Comparison of ENCODE assay signal across 8 cellular contexts in genomic region chr5:14871084-14871572, GRCh38. TPM values are rescaled to one million over a fixed set of nuclear protein-coding genes. Genes with fewer than 3 reads are reported as not detected.
DNase-seq lines count a peak whose midpoint lies in the region; ATAC-seq and TF ChIP-seq lines count a peak whose summit lies in the region.

No MANE protein-coding gene starts in this region.

- DNase-seq in Daoy (ENCODE audit: low read depth), result peak; percentile 18
- DNase-seq in Karpas-422, result no peak
- peak; percentile 19 for DNase-seq in activated T-helper 1 cell treated with Interleukin-2 at 50 U/mL for 16 hours (ENCODE audit: low read depth)
- peak; percentile 85 for DNase-seq in posterior vena cava (ENCODE audit: low spot score)
- DNase-seq in NCI-H1436 (lab: John Stamatoyannopoulos, UW), result no peak
- no peak for DNase-seq in NCI-H1048 (lab: John Stamatoyannopoulos, UW)

- peak overlapping the region; percentile 41 for H3K4me2 ChIP-seq in Karpas-422 (ENCODE audit: low read depth, low read length, poor library complexity, severe bottlenecking)

- H3K36me3 ChIP-seq in Karpas-422 (ENCODE audit: insufficient read depth, low read length) (no peaks in the 10 kb centered on the region), gastroesophageal sphincter (no peaks in the 10 kb centered on the region)

- WGBS in gastroesophageal sphincter (ENCODE audit: low coverage in 1 of 2), 2 donors, result 0% methylated on average over 1 of the region's 37 CpGs; no CpG with 5 or more reads in 1 of the 2 donors

- no peak for TF ChIP-seq CTCF in gastroesophageal sphincter (IDR thresholded peaks at IDR 0.05)

- H2AFZ ChIP-seq in Karpas-422 (ENCODE audit: low read length), result no peak overlapping the region

- H3K4me1 ChIP-seq in Karpas-422 (ENCODE audit: low read length) (peaks cover 21% of the 10 kb centered on the region), gastroesophageal sphincter (peaks cover 0 to 33% (median 0%) of the 10 kb centered on the region in 3 donors)

- no peak for TF ChIP-seq EP300 in gastroesophageal sphincter (IDR thresholded peaks at IDR 0.05)

- H3K4me3 ChIP-seq in Karpas-422 (ENCODE audit: low read length) (peak overlapping the region; percentile 38; the same call in 1 of the 2 replicates), gastroesophageal sphincter (peak overlapping the region; percentile 95 to 96)

- no peaks in the 10 kb centered on the region for H3K79me2 ChIP-seq in Karpas-422 (ENCODE audit: low read length)

- H3K27me3 ChIP-seq in Karpas-422 (ENCODE audit: low read length) (no peaks in the 10 kb centered on the region), gastroesophageal sphincter (no peaks in the 10 kb centered on the region)

- intact Hi-C loops in posterior vena cava (cut with DNase I), result loop anchor here in 1 of 2 donors (10.0 kb wide), 1 partner anchor 134 kb away; no protein-coding TSS in a partner anchor

- no peak for TF ChIP-seq POLR2A in gastroesophageal sphincter (IDR thresholded peaks at IDR 0.05)

- H3K9me3 ChIP-seq in Karpas-422 (ENCODE audit: low read length) (no peaks in the 10 kb centered on the region), gastroesophageal sphincter (no peaks in the 10 kb centered on the region)

- H3K9me2 ChIP-seq in Karpas-422 (replicated peaks; ENCODE audit: insufficient read depth, low read length), result no peaks in the 10 kb centered on the region

- H3K27ac ChIP-seq in Karpas-422 (ENCODE audit: low read length) (no peak overlapping the region), gastroesophageal sphincter (peak overlapping the region; percentile 32 to 98 (median 96))

- 0 out of 2 replicates have a peak overlapping the region, but pooled peaks have one; percentile 9 for H3K9ac ChIP-seq in Karpas-422 (ENCODE audit: low read length)

- H4K20me1 ChIP-seq in Karpas-422 (ENCODE audit: insufficient read depth, low read depth, low read length), result no peaks in the 10 kb centered on the region

- ATAC-seq in GM21717 (IDR thresholded peaks at IDR 0.05; ENCODE audit: unreplicated experiment) (peak; percentile 26), gastroesophageal sphincter (no peak)

RNA-seq across cellular contexts. Expression of gene ANKH, which starts 0.5 kb away (rescaled TPM):
- total RNA-seq in Daoy (2014; rRNA removed; shearing (Covaris generic)), result 14.4 and 27.2 TPM in 2 replicates
- 0.40 and 0.75 TPM in 2 replicates for total RNA-seq in Karpas-422 (2014; rRNA removed; shearing (Covaris generic); ENCODE audit: low replicate concordance)
- total RNA-seq in gastroesophageal sphincter (10 to 100 TPM; 30.0 to 45.2 (median 36.0) TPM), posterior vena cava (10 to 100 TPM; 93.8 to 94.1 TPM)

Comparison
In these comparisons a context has a peak if more than half of its experiments do, and no peak if none do; other contexts are left out.
1. DNase-seq: peak in Daoy (single experiment), activated T-helper 1 cell treated with Interleukin-2 at 50 U/mL for 16 hours (single experiment) and posterior vena cava (single experiment); none in Karpas-422 (single experiment), NCI-H1436 (single experiment) and NCI-H1048 (single experiment).